ENCODE assay signal across 12 cellular contexts in genomic region chr5:171205375-171205774, GRCh38.
DNase-seq lines count a peak whose midpoint lies in the region; ATAC-seq and TF ChIP-seq lines count a peak whose summit lies in the region.
"Had no signal": no experiment of that assay in that cellular context is flagged by ENCODE, and none has a peak within 500 bp of the region (broad histone marks: within the 10 kb centered on the region; RNA-seq: fewer than 3 reads in every experiment).

No MANE protein-coding gene starts in this region.

- H3K9me3 Mint-ChIP-seq in brain (no peaks in the 10 kb centered on the region), neural progenitor cell (no peaks in the 10 kb centered on the region)
- no peaks in the 10 kb centered on the region for H3K9me3 Mint-ChIP-seq in naive thymus-derived CD8-positive, alpha-beta T cell
- H3K9me3 Mint-ChIP-seq: CD8-positive, alpha-beta T cell; H9 had no signal

- H3K36me3 Mint-ChIP-seq in brain (no peaks in the 10 kb centered on the region), neural progenitor cell (no peaks in the 10 kb centered on the region)
- H3K36me3 Mint-ChIP-seq in naive thymus-derived CD8-positive, alpha-beta T cell = no peaks in the 10 kb centered on the region
- H3K36me3 Mint-ChIP-seq: CD8-positive, alpha-beta T cell had no signal

- H3K36me3 ChIP-seq in BE2C (no peaks in the 10 kb centered on the region), neural progenitor cell (no peaks in the 10 kb centered on the region)

- no peak overlapping the region for H2AFZ ChIP-seq in neural progenitor cell (replicated peaks)

- H3K27me3 ChIP-seq in BE2C = no peaks in the 10 kb centered on the region
- H3K27me3 ChIP-seq in neural progenitor cell = no peaks in the 10 kb centered on the region

- H3K9me3 ChIP-seq in BE2C = no peaks in the 10 kb centered on the region
- H3K9me3 ChIP-seq in neural progenitor cell (ENCODE audit: low read depth) = no peaks in the 10 kb centered on the region

- peak overlapping the region; percentile 2; the same call in 1 of the 2 replicates for H3K4me3 ChIP-seq in BE2C (ENCODE audit: low read depth, low read length)
- peak overlapping the region; percentile 20 for H3K4me3 ChIP-seq in neural progenitor cell

- H4K20me1 ChIP-seq in neural progenitor cell (ENCODE audit: low read depth) = no peaks in the 10 kb centered on the region

- no peak for ATAC-seq in naive thymus-derived CD8-positive, alpha-beta T cell
- ATAC-seq in GM18502 (IDR thresholded peaks at IDR 0.05; ENCODE audit: poor library complexity, unreplicated experiment) = no peak
- ATAC-seq: CD8-positive, alpha-beta T cell had no signal

- peaks cover 26% of the 10 kb centered on the region for H3F3A ChIP-seq in neural progenitor cell (ENCODE audit: low read depth)

- H3K4me1 ChIP-seq in BE2C = peaks cover 41% of the 10 kb centered on the region
- H3K4me1 ChIP-seq in neural progenitor cell = peaks cover 61% of the 10 kb centered on the region

- no peak overlapping the region for H3K9ac ChIP-seq in neural progenitor cell

- peak overlapping the region; percentile 21 for H3K27ac ChIP-seq in neural progenitor cell

- peak; percentile 66 for DNase-seq in BE2C
- DNase-seq in NCI-H146 treated with DMSO at 0.1 percent for 48 hours (lab: John Stamatoyannopoulos, UW; ENCODE audit: unreplicated experiment) = peak; percentile 79
- DNase-seq in neural progenitor cell (ENCODE audit: low spot score) = peak; percentile 82
- DNase-seq in NCI-H2107 treated with DMSO at 0.1 percent for 48 hours (lab: John Stamatoyannopoulos, UW; ENCODE audit: unreplicated experiment) = no peak
- no peak for DNase-seq in naive thymus-derived CD8-positive, alpha-beta T cell
- DNase-seq: CD8-positive, alpha-beta T cell; H9; IMR-90; NCI-H1436 treated with DMSO at 0.1 percent for 48 hours; NCI-H510A had no signal

- peaks cover 63% of the 10 kb centered on the region for H3K4me1 Mint-ChIP-seq in brain
- peaks cover 58% of the 10 kb centered on the region for H3K4me1 Mint-ChIP-seq in neural progenitor cell
- no peaks in the 10 kb centered on the region for H3K4me1 Mint-ChIP-seq in naive thymus-derived CD8-positive, alpha-beta T cell

- H3K27me3 Mint-ChIP-seq in brain (peaks cover 4% of the 10 kb centered on the region), neural progenitor cell (ENCODE audit: insufficient read depth, low read depth) (no peaks in the 10 kb centered on the region)
- peaks cover 0 to 4% (median 1%) of the 10 kb centered on the region in 5 donors for H3K27me3 Mint-ChIP-seq in naive thymus-derived CD8-positive, alpha-beta T cell

- TF ChIP-seq CTCF in BE2C (IDR thresholded peaks at IDR 0.05; ENCODE audit: low read depth, low read length) = no peak
- no peak for TF ChIP-seq CTCF in brain (conservative IDR thresholded peaks at IDR 0.05)
- TF ChIP-seq CTCF in neural progenitor cell (IDR thresholded peaks at IDR 0.05) = no peak

- H3K27ac Mint-ChIP-seq in brain = peak overlapping the region in 4 of 5 experiments; percentile 7 to 84 (median 42)
- peak overlapping the region; percentile 18 for H3K27ac Mint-ChIP-seq in neural progenitor cell
- no peak overlapping the region for H3K27ac Mint-ChIP-seq in naive thymus-derived CD8-positive, alpha-beta T cell
- H3K27ac Mint-ChIP-seq: CD8-positive, alpha-beta T cell; H9 had no signal

- POLR2A ChIA-PET in naive thymus-derived CD8-positive, alpha-beta T cell (lab: Charles Lee) = no interaction called here

- peak overlapping the region; percentile 72 for H3K4me2 ChIP-seq in neural progenitor cell

- H3K79me2 ChIP-seq in neural progenitor cell (ENCODE audit: low read depth) = no peaks in the 10 kb centered on the region

- H3K4me3 Mint-ChIP-seq in brain (peak overlapping the region in 4 of 5 experiments; percentile 4 to 41 (median 9)), neural progenitor cell (peak overlapping the region; percentile 7)
- no peak overlapping the region for H3K4me3 Mint-ChIP-seq in naive thymus-derived CD8-positive, alpha-beta T cell
- H3K4me3 Mint-ChIP-seq: CD8-positive, alpha-beta T cell; H9 had no signal

Comparison
In these comparisons a context has a peak if more than half of its experiments do, and no peak if none do; other contexts are left out.
1. DNase-seq: peak in BE2C (single experiment), NCI-H146 treated with DMSO at 0.1 percent for 48 hours (single experiment) and neural progenitor cell (single experiment); none in NCI-H2107 treated with DMSO at 0.1 percent for 48 hours (single experiment) and naive thymus-derived CD8-positive, alpha-beta T cell (0 of 10).
2. H3K27ac Mint-ChIP-seq: peak in brain (4 of 5) and neural progenitor cell (single experiment); none in naive thymus-derived CD8-positive, alpha-beta T cell (0 of 10).
3. H3K4me3 Mint-ChIP-seq: peak in brain (4 of 5) and neural progenitor cell (single experiment); none in naive thymus-derived CD8-positive, alpha-beta T cell (0 of 10).